8 cellular contexts compared by ENCODE assay signal in the genomic region with DNA sequence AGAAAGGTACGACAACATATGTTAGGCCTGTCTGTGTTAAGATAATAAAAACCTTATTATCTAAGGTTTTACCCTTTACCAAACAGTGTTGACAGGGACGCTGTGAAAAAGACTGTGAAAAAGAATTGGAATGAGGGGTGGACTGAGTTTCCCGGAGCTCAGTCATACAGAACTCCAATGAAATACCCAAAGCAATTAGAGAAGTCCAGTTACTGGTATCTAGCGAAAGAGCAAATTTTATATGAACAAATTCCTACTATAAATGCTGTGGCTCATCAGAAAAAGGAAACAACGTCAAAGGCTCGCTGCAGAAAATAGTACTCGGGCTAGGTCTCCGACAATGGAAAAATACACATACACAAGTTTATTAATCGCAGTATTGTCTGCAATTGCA. TPM values are rescaled to one million over a fixed set of nuclear protein-coding genes. Genes with fewer than 3 reads are reported as not detected.
A peak's percentile ranks its signal among the peaks of the same experiment; 100 is the strongest.
DNase-seq lines count a peak whose midpoint lies in the region; ATAC-seq and TF ChIP-seq lines count a peak whose summit lies in the region.

No MANE protein-coding gene starts in this region.

- H3K27me3 ChIP-seq in CD4-positive, alpha-beta memory T cell (ENCODE audit: insufficient read depth, low read length): no peaks in the 10 kb centered on the region
- no peaks in the 10 kb centered on the region for H3K27me3 ChIP-seq in kidney epithelial cell (ENCODE audit: control insufficient read depth, insufficient read depth, low read length)
- no peaks in the 10 kb centered on the region for H3K27me3 ChIP-seq in thymus (ENCODE audit: control insufficient read depth, insufficient read depth)

- CTCF ChIA-PET in CD4-positive, alpha-beta memory T cell (lab: Charles Lee; ENCODE audit: partially characterized antibody): interaction anchor here (1.0 to 5.7 kb wide), 6 partner anchors 20 to 506 kb away, joined by 3 to 53 read pairs (median 8); no protein-coding TSS in a partner anchor

- 11% methylated on average over 9 of the region's 9 CpGs for WGBS in thymus

- no peaks in the 10 kb centered on the region for H3K9me3 ChIP-seq in CD4-positive, alpha-beta memory T cell (ENCODE audit: control insufficient read depth in 1 of 2, low read length in 2 of 2)
- H3K9me3 ChIP-seq in thymus (ENCODE audit: control insufficient read depth): no peaks in the 10 kb centered on the region

- H3K36me3 ChIP-seq in CD4-positive, alpha-beta memory T cell (ENCODE audit: insufficient read depth, low read length): peaks cover 3% of the 10 kb centered on the region
- H3K36me3 ChIP-seq in kidney epithelial cell (ENCODE audit: control insufficient read depth, insufficient read depth, low read length) (no peaks in the 10 kb centered on the region), thymus (ENCODE audit: control insufficient read depth, insufficient read depth) (no peaks in the 10 kb centered on the region)

- peaks cover 8 to 30% of the 10 kb centered on the region in 2 donors for H3K36me3 Mint-ChIP-seq in CD4-positive, alpha-beta memory T cell
- peaks cover 14% of the 10 kb centered on the region for H3K36me3 Mint-ChIP-seq in activated naive CD8-positive, alpha-beta T cell treated with anti-CD3 and anti-CD28 coated beads, Interleukin-2, amount 50 U/mL, for 24 hours (ENCODE audit: low read depth)

- DNase-seq in CD4-positive, alpha-beta memory T cell: no peak
- no peak for DNase-seq in activated naive CD8-positive, alpha-beta T cell treated with anti-CD3 and anti-CD28 coated beads, Interleukin-2, amount 50 U/mL, for 24 hours
- DNase-seq in kidney epithelial cell (ENCODE audit: low read depth) (no peak), cerebellar nuclear complex (lab: John Stamatoyannopoulos, UW) (no peak), NOMO-1 treated with dmso at 0.1 percent for 144 hours (lab: John Stamatoyannopoulos, UW; ENCODE audit: unreplicated experiment) (no peak)

- no peaks in the 10 kb centered on the region for H3K27me3 Mint-ChIP-seq in CD4-positive, alpha-beta memory T cell
- H3K27me3 Mint-ChIP-seq in activated naive CD8-positive, alpha-beta T cell treated with anti-CD3 and anti-CD28 coated beads, Interleukin-2, amount 50 U/mL, for 24 hours: no peaks in the 10 kb centered on the region

- peaks cover 31 to 57% (median 43%) of the 10 kb centered on the region in 4 donors for H3K4me1 Mint-ChIP-seq in CD4-positive, alpha-beta memory T cell
- peaks cover 43% of the 10 kb centered on the region for H3K4me1 Mint-ChIP-seq in activated naive CD8-positive, alpha-beta T cell treated with anti-CD3 and anti-CD28 coated beads, Interleukin-2, amount 50 U/mL, for 24 hours

- peak overlapping the region; percentile 95 to 100 (median 100) for H3K27ac Mint-ChIP-seq in CD4-positive, alpha-beta memory T cell
- peak overlapping the region; percentile 99 for H3K27ac Mint-ChIP-seq in activated naive CD8-positive, alpha-beta T cell treated with anti-CD3 and anti-CD28 coated beads, Interleukin-2, amount 50 U/mL, for 24 hours

- POLR2A ChIA-PET in CD4-positive, alpha-beta memory T cell (lab: Charles Lee; ENCODE audit: partially characterized antibody): interaction anchor here (0.7 to 3.6 kb wide), 8 partner anchors 9 to 652 kb away, joined by 3 to 25 read pairs (median 8); a partner anchor contains a TSS

- H3K4me3 ChIP-seq in CD4-positive, alpha-beta memory T cell (ENCODE audit: low read length in 2 of 2): peak overlapping the region; percentile 76 to 97
- H3K4me3 ChIP-seq in kidney epithelial cell (ENCODE audit: low read depth, low read length): peak overlapping the region; percentile 96
- H3K4me3 ChIP-seq in thymus (ENCODE audit: low read length): peak overlapping the region; percentile 98

- peaks cover 41% of the 10 kb centered on the region for H3K4me1 ChIP-seq in CD4-positive, alpha-beta memory T cell (ENCODE audit: insufficient read depth, low read length)
- peaks cover 20% of the 10 kb centered on the region for H3K4me1 ChIP-seq in thymus (ENCODE audit: control insufficient read depth, insufficient read depth, low read length)

- peak overlapping the region; percentile 90 for H3K27ac ChIP-seq in CD4-positive, alpha-beta memory T cell (ENCODE audit: low read depth, low read length)
- peak overlapping the region; percentile 59 for H3K27ac ChIP-seq in thymus (ENCODE audit: low read depth)

- intact Hi-C loops in CD4-positive, alpha-beta memory T cell (cut with micrococcal nuclease): loop anchor here (1.0 to 10.0 kb wide), 10 partner anchors 19 to 1490 kb away; a partner anchor contains a TSS

- peak; percentile 4 for ATAC-seq in HG02938 (IDR thresholded peaks at IDR 0.05; ENCODE audit: unreplicated experiment)
- peak; percentile 2 for ATAC-seq in activated naive CD8-positive, alpha-beta T cell treated with anti-CD3 and anti-CD28 coated beads, Interleukin-2, amount 50 U/mL, for 24 hours
- ATAC-seq in HG03469 (IDR thresholded peaks at IDR 0.05; ENCODE audit: unreplicated experiment): no peak

- H3K9me3 Mint-ChIP-seq in CD4-positive, alpha-beta memory T cell: peaks cover 0 to 4% (median 0%) of the 10 kb centered on the region in 8 donors
- H3K9me3 Mint-ChIP-seq in activated naive CD8-positive, alpha-beta T cell treated with anti-CD3 and anti-CD28 coated beads, Interleukin-2, amount 50 U/mL, for 24 hours: no peaks in the 10 kb centered on the region

- no peak for TF ChIP-seq CTCF in kidney epithelial cell (IDR thresholded peaks at IDR 0.05; ENCODE audit: insufficient read depth, low read length, poor library complexity, severe bottlenecking)

- peak overlapping the region; percentile 92 to 99 (median 98) for H3K4me3 Mint-ChIP-seq in CD4-positive, alpha-beta memory T cell
- H3K4me3 Mint-ChIP-seq in activated naive CD8-positive, alpha-beta T cell treated with anti-CD3 and anti-CD28 coated beads, Interleukin-2, amount 50 U/mL, for 24 hours: peak overlapping the region; percentile 99

RNA-seq across cellular contexts. Expression of a gene that starts 0.7 kb away (rescaled TPM):
- total RNA-seq in CD4-positive, alpha-beta memory T cell: 10 to 100 TPM; 32.4 to 32.9 TPM
- 10 to 100 TPM; 16.8 to 21.3 TPM for polyA plus RNA-seq in CD4-positive, alpha-beta memory T cell
- 15.4 and 17.2 TPM in 2 replicates for total RNA-seq in kidney epithelial cell
- polyA plus RNA-seq in thymus: 7.8 TPM

RNA-seq across cellular contexts. Expression of a gene that starts 38.2 kb away (rescaled TPM):
- total RNA-seq in CD4-positive, alpha-beta memory T cell: 1 to 10 TPM; 8.8 to 8.9 TPM
- polyA plus RNA-seq in CD4-positive, alpha-beta memory T cell: 1 to 10 TPM; 1.0 to 1.5 TPM
- total RNA-seq in kidney epithelial cell: 3.0 and 3.6 TPM in 2 replicates
- 4.6 TPM for polyA plus RNA-seq in thymus
